In the genomic region with DNA sequence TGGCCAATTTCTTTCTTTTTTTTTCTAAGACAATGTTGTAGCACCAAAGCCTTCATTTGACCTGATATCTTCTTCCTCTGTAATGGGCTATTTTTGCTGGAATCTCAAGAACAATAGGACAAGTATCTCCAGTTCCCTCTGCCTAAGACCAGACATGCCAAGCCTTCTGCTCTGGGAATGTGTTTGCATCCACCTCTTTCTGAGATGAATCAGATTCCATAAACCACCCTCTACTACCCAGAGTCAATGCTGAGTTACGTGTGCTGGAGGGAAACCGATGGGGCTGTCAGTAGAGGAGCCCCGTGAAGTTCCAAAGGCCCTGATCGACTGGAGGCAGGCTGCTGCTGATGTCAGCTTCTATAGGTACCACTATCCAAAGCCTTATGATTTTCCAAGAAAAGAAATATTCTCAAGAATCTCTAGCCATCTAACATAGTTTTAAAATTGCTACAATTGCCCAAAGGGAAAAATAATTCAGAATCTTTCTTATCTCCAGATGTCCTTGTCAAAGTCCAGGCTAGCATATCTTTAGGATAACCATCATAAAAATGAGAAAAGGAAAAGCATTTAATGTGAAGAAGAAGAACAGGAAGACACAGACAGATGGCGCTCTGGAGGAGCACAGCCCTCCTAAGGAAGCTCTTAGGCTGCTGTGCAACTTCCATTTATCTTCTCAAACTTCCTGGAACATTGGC, we compare ENCODE assay signal across 8 cellular contexts.
DNase-seq lines count a peak whose midpoint lies in the region; ATAC-seq, FAIRE-seq and TF ChIP-seq lines count a peak whose summit lies in the region.

No MANE protein-coding gene starts in this region.

- no peak overlapping the region for H3K27ac ChIP-seq in HEK293 (ENCODE audit: extremely low read depth, low read depth, low read length)
- H3K27ac ChIP-seq in OCI-LY7 (ENCODE audit: low read depth, low read length, poor library complexity, severe bottlenecking) = no peak overlapping the region

- peak; percentile 53 for TF ChIP-seq CTCF in D721Med (IDR thresholded peaks at IDR 0.05; ENCODE audit: insufficient read depth, missing control alignments)
- TF ChIP-seq CTCF in HEK293 (tag by site-specific recombination; IDR thresholded peaks at IDR 0.05) = no peak
- TF ChIP-seq CTCF in OCI-LY7 (conservative IDR thresholded peaks at IDR 0.05; ENCODE audit: low read length) = peak; percentile 76

- POLR2A ChIA-PET in HEK293 (lab: Yijun Ruan, JAX) = no interaction called here
- POLR2A ChIA-PET in OCI-LY7 (lab: Charles Lee) = interaction anchor here (0.6 kb wide), 1 partner anchor 336 kb away, joined by 3 read pairs; no protein-coding TSS in a partner anchor

- H4K20me1 ChIP-seq in OCI-LY7 (ENCODE audit: insufficient read depth, low read length) = no peaks in the 10 kb centered on the region

- no peaks in the 10 kb centered on the region for H3K9me2 ChIP-seq in OCI-LY7 (ENCODE audit: insufficient read depth, low read length)

- H3K4me3 ChIP-seq in HEK293 (ENCODE audit: low read depth, low read length) (no peak overlapping the region), OCI-LY7 (ENCODE audit: low read depth, low read length, poor library complexity, severe bottlenecking) (no peak overlapping the region)

- BruUV-seq in OCI-LY7 (replicated peaks; lab: Mats Ljungman, UMichigan) = no TSS peak

- H3K9me3 ChIP-seq in HEK293 (ENCODE audit: control insufficient read depth, insufficient read depth, low read depth, low read length) (no peaks in the 10 kb centered on the region), OCI-LY7 (ENCODE audit: low read length) (no peaks in the 10 kb centered on the region)

- CTCF ChIA-PET in HEK293 (lab: Yijun Ruan, JAX) = interaction anchor here (0.5 to 1.3 kb wide), 26 partner anchors 8 to 1019 kb away, joined by 3 to 19 read pairs (median 4); a partner anchor contains a TSS
- CTCF ChIA-PET in OCI-LY7 (lab: Charles Lee; ENCODE audit: unreplicated experiment) = no interaction called here

- no peak overlapping the region for H2AFZ ChIP-seq in OCI-LY7 (ENCODE audit: low read length)

- H3K4me1 ChIP-seq in HEK293 (ENCODE audit: control insufficient read depth, insufficient read depth, low read length) (no peaks in the 10 kb centered on the region), OCI-LY7 (ENCODE audit: insufficient read depth, low read length, poor library complexity, severe bottlenecking) (no peaks in the 10 kb centered on the region)

- H3K36me3 ChIP-seq in HEK293 (ENCODE audit: control insufficient read depth in 2 of 2, insufficient read depth in 1 of 2, low read length in 2 of 2) (no peaks in the 10 kb centered on the region), OCI-LY7 (ENCODE audit: insufficient read depth, low read length) (no peaks in the 10 kb centered on the region)

- FAIRE-seq in D721Med (lab: Jason Lieb, UNC) = no peak

- ATAC-seq in HG03521 (IDR thresholded peaks at IDR 0.05; ENCODE audit: unreplicated experiment) = no peak
- ATAC-seq in GM21737 (IDR thresholded peaks at IDR 0.05; ENCODE audit: unreplicated experiment) = no peak
- ATAC-seq in GM21360 (IDR thresholded peaks at IDR 0.05; ENCODE audit: unreplicated experiment) = no peak

- no peak overlapping the region for H3K4me2 ChIP-seq in OCI-LY7 (ENCODE audit: low read length)

- H3K79me2 ChIP-seq in OCI-LY7 (ENCODE audit: insufficient read depth, low read depth, low read length) = no peaks in the 10 kb centered on the region

- DNase-seq in D721Med (ENCODE audit: insufficient read length, low spot score) (no peak), OCI-LY7 (ENCODE audit: low spot score) (peak; percentile 24), fibroblast of gingiva (ENCODE audit: low read depth) (peak; percentile 14), retina (peak; percentile 33)

- intact Hi-C loops in OCI-LY7 (cut with micrococcal nuclease; ENCODE audit: unreplicated experiment) = loop anchor here (5.0 kb wide), 1 partner anchor 730 kb away; no protein-coding TSS in a partner anchor

TF ChIP-seq in HEK293, 187 proteins besides CTCF, POLR2A, EP300 and RAD21:
- no peak for TF ChIP-seq PRDM1 (tag by site-specific recombination; IDR thresholded peaks at IDR 0.05)
- peak; percentile 29; the same call in 1 of the 2 replicates for TF ChIP-seq ZNF654 (tag by site-specific recombination; IDR thresholded peaks at IDR 0.05; ENCODE audit: low read depth)
TF ChIP-seq in HEK293: peak in this region for 1.
